11 cellular contexts compared by ENCODE assay signal in the genomic region with DNA sequence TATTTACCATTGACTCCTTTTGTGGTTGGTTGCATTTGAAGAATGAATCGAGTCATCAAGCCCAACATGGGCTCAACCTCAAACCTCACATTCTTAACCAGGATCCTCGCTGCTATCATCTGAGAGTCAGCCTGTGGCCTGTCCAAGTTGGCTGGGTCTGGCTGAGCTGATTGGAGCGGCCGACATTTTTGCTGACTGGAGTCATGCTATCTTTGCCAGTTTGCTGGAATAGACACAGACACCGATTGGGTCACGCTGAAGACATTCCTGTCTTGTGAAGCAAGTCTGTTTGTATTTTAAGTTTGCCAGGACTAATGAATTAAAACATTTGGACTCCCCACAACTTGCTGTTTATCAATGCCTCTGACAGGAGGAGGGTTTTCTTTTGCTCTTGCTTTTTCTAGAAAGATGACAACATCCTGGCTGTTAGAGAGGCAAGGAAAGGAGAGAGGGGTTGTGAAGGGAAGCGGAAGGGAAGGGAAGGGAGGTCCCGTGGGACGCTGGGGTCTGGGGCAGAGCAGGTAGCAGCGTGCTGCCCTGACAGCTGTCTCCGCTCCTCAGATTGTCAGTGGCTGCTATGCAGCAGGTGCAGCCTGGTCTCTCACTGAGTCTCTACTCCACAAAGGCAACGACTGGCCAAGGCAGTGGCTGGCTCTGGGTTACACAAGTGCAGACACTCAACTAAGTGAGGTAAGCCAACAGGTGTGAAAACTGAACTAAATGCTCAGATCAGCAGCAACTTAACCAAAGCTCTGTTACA. TPM values are rescaled to one million over a fixed set of nuclear protein-coding genes. Genes with fewer than 3 reads are reported as not detected.
A peak's percentile ranks its signal among the peaks of the same experiment; 100 is the strongest.
DNase-seq lines count a peak whose midpoint lies in the region; ATAC-seq, FAIRE-seq and TF ChIP-seq lines count a peak whose summit lies in the region.
"Had no signal": no experiment of that assay in that cellular context is flagged by ENCODE, and none has a peak within 500 bp of the region (broad histone marks: within the 10 kb centered on the region; RNA-seq: fewer than 3 reads in every experiment).

A gene with protein sequence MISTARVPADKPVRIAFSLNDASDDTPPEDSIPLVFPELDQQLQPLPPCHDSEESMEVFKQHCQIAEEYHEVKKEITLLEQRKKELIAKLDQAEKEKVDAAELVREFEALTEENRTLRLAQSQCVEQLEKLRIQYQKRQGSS (plus strand): TSS at position 411 of the 760 bp plus-strand sequence. CDS start 2,701 bp downstream, outside the sequence.

- TF ChIP-seq POLR2A in breast epithelium (IDR thresholded peaks at IDR 0.05) (no peak), GM12878 (IDR thresholded peaks at IDR 0.05; ENCODE audit: low read depth, low read length) (no peak)

- no peaks in the 10 kb centered on the region for H3K36me3 Mint-ChIP-seq in MCF 10A (ENCODE audit: insufficient read depth, unreplicated experiment)
- H3K36me3 Mint-ChIP-seq in nephron progenitor cell (ENCODE audit: low read depth): no peaks in the 10 kb centered on the region

- peak within 1 kb of the TSS; percentile 63 for H2AFZ ChIP-seq in GM12878 (ENCODE audit: control insufficient read depth, low read depth, low read length)

- peak; percentile 85 for ATAC-seq in GM12878
- ATAC-seq in left lung: peak; percentile 80
- no peak for ATAC-seq in GM21717 (IDR thresholded peaks at IDR 0.05; ENCODE audit: unreplicated experiment)

- H3K4me2 ChIP-seq in GM12878 (ENCODE audit: control insufficient read depth, insufficient read depth): 0 out of 2 replicates have a peak within 1 kb of the TSS, but pooled peaks have one; percentile 27

- RAD21 ChIA-PET in GM12878 (lab: Charles Lee; ENCODE audit: unreplicated experiment): interaction anchor here (1.0 to 1.7 kb wide), 9 partner anchors 9 to 218 kb away, joined by 3 to 11 read pairs (median 4); a partner anchor contains a TSS

- DNase-seq in MCF 10A (ENCODE audit: unreplicated experiment) (peak; percentile 66), breast epithelium (ENCODE audit: low spot score in 2 of 2) (no peak), GM12878 (ENCODE audit: low read depth, low spot score) (no peak), left lung (peak in 1 of 2 donors; percentile 50), NCI-H2196 (lab: John Stamatoyannopoulos, UW; ENCODE audit: unreplicated experiment) (no peak), activated T-cell treated with anti-CD3 and anti-CD28 coated beads for 4 hours (no peak), nephron progenitor cell (no peak)
- DNase-seq: activated T-cell treated with anti-CD3 and anti-CD28 coated beads, Interleukin-2, amount 50 U/mL, for 24 hours; NCI-H524 treated with DMSO at 0.1 percent for 48 hours had no signal

- FAIRE-seq in GM12878 (lab: Jason Lieb, UNC): no peak

- in situ Hi-C loops in GM12878 (cut with MboI): no loop called here

- TF ChIP-seq CTCF in MCF 10A (IDR thresholded peaks at IDR 0.05; ENCODE audit: unreplicated experiment): no peak
- no peak for TF ChIP-seq CTCF in breast epithelium (IDR thresholded peaks at IDR 0.05)
- TF ChIP-seq CTCF in GM12878 (IDR thresholded peaks at IDR 0.05 in 2 of 3, conservative IDR thresholded peaks at IDR 0.05 in 1 of 3; ENCODE audit: control insufficient read depth in 2 of 3, extremely low read depth in 1 of 3, insufficient read depth in 1 of 3, low read depth in 3 of 3, low read length in 3 of 3): no peak
- no peak for TF ChIP-seq CTCF in left lung (IDR thresholded peaks at IDR 0.05)
- no peak for TF ChIP-seq CTCF in nephron progenitor cell (IDR thresholded peaks at IDR 0.05)

- H3K4me3 Mint-ChIP-seq in MCF 10A (ENCODE audit: unreplicated experiment) (no peak within 1 kb of the TSS), nephron progenitor cell (no peak within 1 kb of the TSS)
- H3K4me3 Mint-ChIP-seq: activated T-cell treated with anti-CD3 and anti-CD28 coated beads, Interleukin-2, amount 50 U/mL, for 24 hours had no signal

- intact Hi-C loops in MCF 10A (cut with micrococcal nuclease) (no loop called here), breast epithelium (cut with DNase I; ENCODE audit: low total_unique reads) (no loop called here), GM12878 (cut with micrococcal nuclease; ENCODE audit: unreplicated experiment) (no loop called here), left lung (cut with DNase I) (no loop called here)

- SMC1A ChIA-PET in GM12878 (lab: Charles Lee; ENCODE audit: uncharacterized antibody, unreplicated experiment): interaction anchor here (0.7 to 2.6 kb wide), 14 partner anchors 9 to 241 kb away, joined by 3 to 11 read pairs (median 5); no protein-coding TSS in a partner anchor

- CTCF ChIA-PET in MCF 10A (lab: Yijun Ruan, JAX) (interaction anchor here (0.5 to 1.6 kb wide), 7 partner anchors 15 to 1898 kb away, joined by 3 to 8 read pairs (median 4); a partner anchor contains a TSS), GM12878 (lab: Yijun Ruan, JAX) (interaction anchor here (0.6 to 1.7 kb wide), 3 partner anchors 40 to 248 kb away, joined by 3 to 5 read pairs (median 3); no protein-coding TSS in a partner anchor)

- H3K27me3 Mint-ChIP-seq in MCF 10A (ENCODE audit: insufficient read depth, unreplicated experiment): no peaks in the 10 kb centered on the region
- peaks cover 5% of the 10 kb centered on the region for H3K27me3 Mint-ChIP-seq in nephron progenitor cell (ENCODE audit: low read depth, poor library complexity)
- H3K27me3 Mint-ChIP-seq: activated T-cell treated with anti-CD3 and anti-CD28 coated beads, Interleukin-2, amount 50 U/mL, for 24 hours had no signal

- peak within 1 kb of the TSS in 1 of 2 donors; percentile 72 for H3K27ac ChIP-seq in breast epithelium
- H3K27ac ChIP-seq in GM12878 (ENCODE audit: control insufficient read depth, insufficient read depth): no peak within 1 kb of the TSS
- H3K27ac ChIP-seq in left lung: peak within 1 kb of the TSS in 1 of 2 donors; percentile 42
- H3K27ac ChIP-seq: BLaER1 treated with 17β-estradiol and CSF1 and Interleukin-3, amounts not matched to agents 10 nM and 100 nM had no signal

- 81% methylated on average over 12 of the region's 12 CpGs for WGBS in GM12878 (ENCODE audit: insufficient coverage, insufficient replicate concordance, low lambda C conversion rate, missing lambda C conversion rate)

- peak within 1 kb of the TSS in 1 of 3 donors; percentile 7 for H3K4me3 ChIP-seq in breast epithelium
- no peak within 1 kb of the TSS for H3K4me3 ChIP-seq in GM12878
- no peak within 1 kb of the TSS for H3K4me3 ChIP-seq in left lung
- H3K4me3 ChIP-seq: BLaER1 treated with 17β-estradiol and CSF1 and Interleukin-3, amounts not matched to agents 10 nM and 100 nM had no signal

- H3K27ac Mint-ChIP-seq in MCF 10A (ENCODE audit: low read depth, unreplicated experiment) (peak within 1 kb of the TSS; percentile 78), nephron progenitor cell (no peak within 1 kb of the TSS)
- H3K27ac Mint-ChIP-seq: activated T-cell treated with anti-CD3 and anti-CD28 coated beads, Interleukin-2, amount 50 U/mL, for 24 hours had no signal

- H3K27me3 ChIP-seq in breast epithelium: no peaks in the 10 kb centered on the region
- H3K27me3 ChIP-seq in GM12878 (replicated peaks in 1 of 2; ENCODE audit: control insufficient read depth in 2 of 2, insufficient read depth in 2 of 2, low read length in 1 of 2): no peaks in the 10 kb centered on the region
- no peaks in the 10 kb centered on the region for H3K27me3 ChIP-seq in left lung
- H3K27me3 ChIP-seq: BLaER1 treated with 17β-estradiol and CSF1 and Interleukin-3, amounts not matched to agents 10 nM and 100 nM had no signal

- H3K4me1 Mint-ChIP-seq in MCF 10A (ENCODE audit: insufficient read depth, unreplicated experiment) (peaks cover 10% of the 10 kb centered on the region), nephron progenitor cell (peaks cover 9% of the 10 kb centered on the region)

- POLR2A ChIA-PET in MCF 10A (lab: Yijun Ruan, JAX) (interaction anchor here (0.6 to 4.3 kb wide), 8 partner anchors 14 to 212 kb away, joined by 3 to 33 read pairs (median 3); no protein-coding TSS in a partner anchor), GM12878 (lab: Charles Lee) (interaction anchor here (0.6 to 1.7 kb wide), 4 partner anchors 9 to 30 kb away, joined by 4 to 8 read pairs (median 6); no protein-coding TSS in a partner anchor)

- H3K4me1 ChIP-seq in breast epithelium: no peaks in the 10 kb centered on the region
- peaks cover 11% of the 10 kb centered on the region for H3K4me1 ChIP-seq in GM12878 (ENCODE audit: control insufficient read depth, insufficient read depth, low read length)
- no peaks in the 10 kb centered on the region for H3K4me1 ChIP-seq in left lung

- BruUV-seq in MCF 10A (replicated peaks; lab: Mats Ljungman, UMichigan): no TSS peak
- BruUV-seq in GM12878 (replicated peaks; lab: Mats Ljungman, UMichigan): no TSS peak

- H3K9ac ChIP-seq in GM12878 (ENCODE audit: control insufficient read depth, insufficient read depth, low read length): no peak within 1 kb of the TSS
- H3K9ac ChIP-seq: BLaER1 treated with 17β-estradiol and CSF1 and Interleukin-3, amounts not matched to agents 10 nM and 100 nM had no signal

- H3K9me3 Mint-ChIP-seq in MCF 10A (ENCODE audit: unreplicated experiment) (no peaks in the 10 kb centered on the region), nephron progenitor cell (peaks cover 15% of the 10 kb centered on the region)
- H3K9me3 Mint-ChIP-seq: activated T-cell treated with anti-CD3 and anti-CD28 coated beads, Interleukin-2, amount 50 U/mL, for 24 hours had no signal

- no peak for TF ChIP-seq RAD21 in GM12878 (IDR thresholded peaks at IDR 0.05; ENCODE audit: insufficient read depth, low read depth, low read length)

- H3K9me3 ChIP-seq in breast epithelium (peaks cover 0 to 9% of the 10 kb centered on the region in 2 donors), GM12878 (replicated peaks; ENCODE audit: control insufficient read depth, insufficient read depth, low read length) (no peaks in the 10 kb centered on the region; the same call in 1 of the 3 replicates), left lung (no peaks in the 10 kb centered on the region)

- peak in 1 of 2 experiments; percentile 28; a peak in 1 of 4 replicates for TF ChIP-seq EP300 in GM12878 (IDR thresholded peaks at IDR 0.05; ENCODE audit: borderline replicate concordance in 1 of 2, control insufficient read depth in 1 of 2, low read depth in 2 of 2, low read length in 2 of 2)

- H3K79me2 ChIP-seq in GM12878 (ENCODE audit: control insufficient read depth, insufficient read depth, low read length): no peaks in the 10 kb centered on the region

- H3K36me3 ChIP-seq in breast epithelium (no peaks in the 10 kb centered on the region), GM12878 (ENCODE audit: control insufficient read depth in 2 of 2, insufficient read depth in 2 of 2, low read length in 1 of 2) (no peaks in the 10 kb centered on the region), left lung (no peaks in the 10 kb centered on the region)
- H3K36me3 ChIP-seq: BLaER1 treated with 17β-estradiol and CSF1 and Interleukin-3, amounts not matched to agents 10 nM and 100 nM had no signal

- no peaks in the 10 kb centered on the region for H4K20me1 ChIP-seq in GM12878 (ENCODE audit: control insufficient read depth, insufficient read depth)
- H4K20me1 ChIP-seq: BLaER1 treated with 17β-estradiol and CSF1 and Interleukin-3, amounts not matched to agents 10 nM and 100 nM had no signal

RNA-seq across cellular contexts. Expression of the gene that starts here (rescaled TPM):
- 4.9 and 6.3 TPM in 2 replicates for total RNA-seq in MCF 10A (2022)
- 1 to 10 TPM; 1.8 to 8.5 (median 7.5) TPM for total RNA-seq in breast epithelium
- 50.2 and 57.6 TPM in 2 replicates for total RNA-seq in GM12878 (2013; cell fraction: nucleolus; rRNA removed)
- 5.6 TPM in 2 replicates for total RNA-seq in GM12878 (2014; rRNA removed)
- 5.5 and 5.8 TPM in 2 replicates for total RNA-seq in GM12878 (2014; rRNA removed; fragmentation: Illumina TruSeq; extraction: Trizol)
- total RNA-seq in GM12878 (2021): 6.2 and 7.7 TPM in 2 replicates
- polyA plus RNA-seq in GM12878 (2011; ENCODE audit: low read depth): 6.5 TPM
- polyA plus RNA-seq in GM12878 (2011; rRNA removed): 13.3 and 14.2 TPM in 2 replicates
- 10.4 and 11.7 TPM in 2 replicates for polyA plus RNA-seq in GM12878 (2011; cell fraction: cytosol; rRNA removed)
- 21.8 and 26.7 TPM in 2 replicates for polyA plus RNA-seq in GM12878 (2011; cell fraction: nucleus; rRNA removed)
- 7.1 and 8.8 TPM in 2 replicates for polyA plus RNA-seq in GM12878 (2012)
- 7.3 and 7.4 TPM in 2 replicates for polyA plus RNA-seq in GM12878 (2014; fragmentation: Illumina TruSeq; extraction: Trizol)
- polyA plus RNA-seq in GM12878 (2014; fragmentation: Nextera tagmentation; extraction: Ambion mirVana): 10 to 100 TPM; 13.1 to 19.7 TPM
- 3.2 and 4.2 TPM in 2 replicates for polyA plus RNA-seq in GM12878 (2014; rRNA removed)
- polyA plus RNA-seq in GM12878 (2016; fragmentation: Nextera tagmentation; extraction: Ambion mirVana): 1 to 10 TPM; 4.2 to 5.8 TPM
- 15.2 and 16.9 TPM in 2 replicates for polyA minus RNA-seq in GM12878 (2011; rRNA and poly(A)+ RNA removed)
- polyA minus RNA-seq in GM12878 (2011; cell fraction: cytosol; rRNA and poly(A)+ RNA removed): 2.9 and 6.9 TPM in 2 replicates
- polyA minus RNA-seq in GM12878 (2011; cell fraction: nucleus; rRNA and poly(A)+ RNA removed): 16.3 and 29.5 TPM in 2 replicates
- 1 to 10 TPM; 5.0 to 7.7 TPM for total RNA-seq in left lung
